9 cellular contexts compared by ENCODE assay signal in genomic region chr11:123505546-123506299, GRCh38.
A peak's percentile ranks its signal among the peaks of the same experiment; 100 is the strongest.
DNase-seq lines count a peak whose midpoint lies in the region; ATAC-seq and TF ChIP-seq lines count a peak whose summit lies in the region.
"Had no signal": no experiment of that assay in that cellular context is flagged by ENCODE, and none has a peak within 500 bp of the region (broad histone marks: within the 10 kb centered on the region; RNA-seq: fewer than 3 reads in every experiment).

No MANE protein-coding gene starts in this region.

- POLR2A ChIA-PET in IMR-90 (lab: Charles Lee; ENCODE audit: unreplicated experiment) = no interaction called here

- H4K8ac ChIP-seq in IMR-90 (ENCODE audit: low read depth in 2 of 2, low read length in 2 of 2) (no peak overlapping the region), mesenchymal stem cell (ENCODE audit: low read length) (no peak overlapping the region)

- WGBS in IMR-90 (ENCODE audit: extremely low coverage in 2 of 2, insufficient read length in 1 of 2), 2 experiments = 43% methylated on average over 2 of the region's 6 CpGs; no CpG with 5 or more reads in 1 of the 2 experiments
- WGBS in mesenchymal stem cell = 74% methylated on average over 5 of the region's 6 CpGs

- H3K18ac ChIP-seq in IMR-90 (ENCODE audit: low read depth, low read length) (no peak overlapping the region), mesenchymal stem cell (ENCODE audit: low read depth in 1 of 2, low read length in 2 of 2) (no peak overlapping the region)

- peak overlapping the region in 2 of 7 donors; percentile 19 to 55 for H3K27ac Mint-ChIP-seq in CD14-positive monocyte
- H3K27ac Mint-ChIP-seq: activated naive CD8-positive, alpha-beta T cell had no signal

- H3K27ac ChIP-seq in IMR-90 (ENCODE audit: insufficient read depth, low read length) (no peak overlapping the region), mesenchymal stem cell (ENCODE audit: low read length, poor library complexity, severe bottlenecking) (peak overlapping the region; percentile 90)

- H3K4me1 Mint-ChIP-seq in CD14-positive monocyte = peaks cover 22% of the 10 kb centered on the region

- TF ChIP-seq POLR2A in IMR-90 (IDR thresholded peaks at IDR 0.05; ENCODE audit: low read depth, low read length) = no peak

- H2BK5ac ChIP-seq in IMR-90 (ENCODE audit: low read depth, low read length, poor library complexity, severe bottlenecking) (no peak overlapping the region), mesenchymal stem cell (ENCODE audit: low read depth, low read length, poor library complexity, severe bottlenecking) (no peak overlapping the region)

- in situ Hi-C loops in IMR-90 (cut with MboI; ENCODE audit: low sequenced_read_pairs) = no loop called here

- no peak overlapping the region for H2BK12ac ChIP-seq in mesenchymal stem cell (ENCODE audit: low read length in 2 of 2)

- H3K9me1 ChIP-seq in IMR-90 (ENCODE audit: insufficient read depth, low read length) = peaks cover 6% of the 10 kb centered on the region; the same call in 1 of the 2 replicates

- peaks cover 3% of the 10 kb centered on the region; the same call in 1 of the 2 replicates for H4K20me1 ChIP-seq in IMR-90 (ENCODE audit: insufficient read depth, low read length)

- no peak for DNase-seq in IMR-90
- no peak for DNase-seq in mesenchymal stem cell
- no peak for DNase-seq in CD14-positive monocyte (ENCODE audit: low spot score)
- DNase-seq in stimulated activated CD4-positive, alpha-beta T cell treated with anti-CD3 and anti-CD28 coated beads, Interleukin-12 subunit alpha, Interleukin-12 subunit beta, amount 100 ng/mL, for 4 hours = no peak
- DNase-seq in NCI-H2107 treated with DMSO at 0.1 percent for 48 hours (lab: John Stamatoyannopoulos, UW; ENCODE audit: unreplicated experiment) = no peak
- DNase-seq in occipital lobe (lab: John Stamatoyannopoulos, UW) = no peak

- no peak overlapping the region for H3K56ac ChIP-seq in IMR-90 (ENCODE audit: extremely low read depth, insufficient read depth, low read length)

- ATAC-seq in GM18511 (IDR thresholded peaks at IDR 0.05; ENCODE audit: unreplicated experiment) (peak; percentile 82), GM21717 (IDR thresholded peaks at IDR 0.05; ENCODE audit: unreplicated experiment) (peak; percentile 83), IMR-90 (ENCODE audit: low read depth) (0 out of 2 replicates have a peak, but pooled peaks have one; percentile 12)

- peaks cover 0 to 22% of the 10 kb centered on the region in 2 experiments; a peak in 2 of 4 replicates for H3K79me1 ChIP-seq in IMR-90 (ENCODE audit: low read depth in 1 of 2, low read length in 2 of 2)
- peaks cover 3% of the 10 kb centered on the region for H3K79me1 ChIP-seq in mesenchymal stem cell (replicated peaks; ENCODE audit: low read length, poor library complexity, severe bottlenecking)

- H3K9ac ChIP-seq in IMR-90 (ENCODE audit: low read depth, low read length) (no peak overlapping the region), mesenchymal stem cell (ENCODE audit: low read length) (no peak overlapping the region)

- CTCF ChIA-PET in IMR-90 (lab: Yijun Ruan, JAX) = interaction anchor here (0.6 to 0.7 kb wide), 2 partner anchors 20 to 70 kb away, joined by 3 to 4 read pairs; no protein-coding TSS in a partner anchor

- H3K4me1 ChIP-seq in IMR-90 (ENCODE audit: control insufficient read depth, insufficient read depth, low read length) (peaks cover 6% of the 10 kb centered on the region; the same call in 1 of the 2 replicates), mesenchymal stem cell (ENCODE audit: control insufficient read depth, insufficient read depth, low read depth, low read length) (peaks cover 15% of the 10 kb centered on the region)

- H3K4me3 Mint-ChIP-seq in CD14-positive monocyte = no peak overlapping the region
- H3K4me3 Mint-ChIP-seq: activated naive CD8-positive, alpha-beta T cell had no signal

- H2BK20ac ChIP-seq in IMR-90 (ENCODE audit: low read depth, low read length) = no peak overlapping the region

- no peak overlapping the region for H3K4me2 ChIP-seq in IMR-90 (ENCODE audit: low read depth, low read length)
- H3K4me2 ChIP-seq in mesenchymal stem cell (ENCODE audit: low read length, poor library complexity, severe bottlenecking) = peak overlapping the region; percentile 42

- H3K14ac ChIP-seq in IMR-90 (replicated peaks; ENCODE audit: low read depth, low read length) (no peak overlapping the region), mesenchymal stem cell (ENCODE audit: low read length in 2 of 2) (no peak overlapping the region)

- no peak overlapping the region for H2BK120ac ChIP-seq in IMR-90 (ENCODE audit: low read depth, low read length)
- H2BK120ac ChIP-seq in mesenchymal stem cell (ENCODE audit: low read depth, low read length) = no peak overlapping the region

- H3K4ac ChIP-seq in IMR-90 (ENCODE audit: low read depth, low read length) (no peak overlapping the region), mesenchymal stem cell (ENCODE audit: low read depth in 1 of 2, low read length in 2 of 2) (no peak overlapping the region)

- no TSS peak for BruUV-seq in IMR-90 (replicated peaks; lab: Mats Ljungman, UMichigan)

- intact Hi-C loops in IMR-90 (cut with micrococcal nuclease) (no loop called here), CD14-positive monocyte (cut with micrococcal nuclease) (no loop called here)

- H3K27me3 ChIP-seq in IMR-90 (ENCODE audit: control insufficient read depth, insufficient read depth, low read length) (no peaks in the 10 kb centered on the region), mesenchymal stem cell (ENCODE audit: control insufficient read depth in 1 of 2, insufficient read depth in 1 of 2, low read length in 2 of 2) (no peaks in the 10 kb centered on the region)

- H3K9me3 ChIP-seq in IMR-90 (ENCODE audit: control insufficient read depth, insufficient read depth, low read length) (no peaks in the 10 kb centered on the region), mesenchymal stem cell (ENCODE audit: control insufficient read depth, low read length) (no peaks in the 10 kb centered on the region)

- dilution Hi-C loops in IMR-90 (cut with HindIII; ENCODE audit: low sequenced_read_pairs, unreplicated experiment) = no loop called here

- no peak overlapping the region for H4K91ac ChIP-seq in IMR-90 (ENCODE audit: insufficient read depth, low read depth, low read length)
- H4K91ac ChIP-seq in mesenchymal stem cell (ENCODE audit: low read length) = no peak overlapping the region

- H2AK5ac ChIP-seq in IMR-90 (ENCODE audit: low read depth, low read length) = no peak overlapping the region
- H2AK5ac ChIP-seq in mesenchymal stem cell (ENCODE audit: low read length, severe bottlenecking) = no peak overlapping the region

- TF ChIP-seq CTCF in IMR-90 (conservative IDR thresholded peaks at IDR 0.05; ENCODE audit: low read depth, low read length) (no peak), CD14-positive monocyte (IDR thresholded peaks at IDR 0.05) (no peak)

- H3K23ac ChIP-seq in IMR-90 (ENCODE audit: low read depth, low read length) (no peak overlapping the region), mesenchymal stem cell (ENCODE audit: low read length in 2 of 2) (no peak overlapping the region)

- H3K36me3 ChIP-seq in IMR-90 (ENCODE audit: control insufficient read depth, insufficient read depth, low read length) (no peaks in the 10 kb centered on the region), mesenchymal stem cell (ENCODE audit: control insufficient read depth in 1 of 2, insufficient read depth in 2 of 2, low read depth in 1 of 2, low read length in 2 of 2) (no peaks in the 10 kb centered on the region)

- H3K36me3 Mint-ChIP-seq in CD14-positive monocyte = peaks cover 13 to 29% of the 10 kb centered on the region in 2 donors
- H3K36me3 Mint-ChIP-seq: activated naive CD8-positive, alpha-beta T cell had no signal

- H2AFZ ChIP-seq in IMR-90 (replicated peaks; ENCODE audit: low read length, poor library complexity) (no peak overlapping the region), mesenchymal stem cell (ENCODE audit: low read depth, low read length) (no peak overlapping the region)

- H3K9me3 Mint-ChIP-seq in CD14-positive monocyte = no peaks in the 10 kb centered on the region

- peaks cover 0 to 1% (median 0%) of the 10 kb centered on the region in 3 donors for H3K27me3 Mint-ChIP-seq in CD14-positive monocyte (ENCODE audit: low read depth in 3 of 3)
- H3K27me3 Mint-ChIP-seq: activated naive CD8-positive, alpha-beta T cell had no signal

- TF ChIP-seq RAD21 in IMR-90 (IDR thresholded peaks at IDR 0.05; ENCODE audit: low read length) = no peak

- no peak overlapping the region for H3K4me3 ChIP-seq in IMR-90 (ENCODE audit: insufficient read depth, low read depth, low read length)
- H3K4me3 ChIP-seq in mesenchymal stem cell (ENCODE audit: insufficient read depth in 1 of 2, low read depth in 1 of 2, low read length in 2 of 2) = no peak overlapping the region

- no peak overlapping the region for H4K5ac ChIP-seq in IMR-90 (ENCODE audit: low read depth, low read length)

- no peak overlapping the region for H2BK15ac ChIP-seq in IMR-90 (ENCODE audit: low read depth, low read length)
- no peak overlapping the region for H2BK15ac ChIP-seq in mesenchymal stem cell (ENCODE audit: low read depth, poor library complexity, severe bottlenecking)

- H2AK9ac ChIP-seq in IMR-90 (replicated peaks; ENCODE audit: low read depth, low read length, poor library complexity) = no peak overlapping the region

TF ChIP-seq in IMR-90, 13 proteins besides CTCF, POLR2A, EP300 and RAD21:
- no peak for TF ChIP-seq CHD1 (IDR thresholded peaks at IDR 0.05; ENCODE audit: low read depth, low read length)
- TF ChIP-seq NFE2L2 (IDR thresholded peaks at IDR 0.05; ENCODE audit: low read depth, low read length) = no peak
- TF ChIP-seq, protein P1, sequence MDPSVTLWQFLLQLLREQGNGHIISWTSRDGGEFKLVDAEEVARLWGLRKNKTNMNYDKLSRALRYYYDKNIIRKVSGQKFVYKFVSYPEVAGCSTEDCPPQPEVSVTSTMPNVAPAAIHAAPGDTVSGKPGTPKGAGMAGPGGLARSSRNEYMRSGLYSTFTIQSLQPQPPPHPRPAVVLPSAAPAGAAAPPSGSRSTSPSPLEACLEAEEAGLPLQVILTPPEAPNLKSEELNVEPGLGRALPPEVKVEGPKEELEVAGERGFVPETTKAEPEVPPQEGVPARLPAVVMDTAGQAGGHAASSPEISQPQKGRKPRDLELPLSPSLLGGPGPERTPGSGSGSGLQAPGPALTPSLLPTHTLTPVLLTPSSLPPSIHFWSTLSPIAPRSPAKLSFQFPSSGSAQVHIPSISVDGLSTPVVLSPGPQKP (IDR thresholded peaks at IDR 0.05; ENCODE audit: borderline replicate concordance, low read depth, low read length) = no peak
- no peak for TF ChIP-seq FOS (IDR thresholded peaks at IDR 0.05; ENCODE audit: low read depth, low read length)
- no peak for TF ChIP-seq SMC3 (IDR thresholded peaks at IDR 0.05; ENCODE audit: low read depth, low read length)

Comparison
In these comparisons a context has a peak if more than half of its experiments do, and no peak if none do; other contexts are left out.
1. ATAC-seq: peak in every context shown above with its lines; median percentile 83 in GM21717; 82 in GM18511; 12 in IMR-90.